ENCODE assay signal across 33 cellular contexts in the genomic region with DNA sequence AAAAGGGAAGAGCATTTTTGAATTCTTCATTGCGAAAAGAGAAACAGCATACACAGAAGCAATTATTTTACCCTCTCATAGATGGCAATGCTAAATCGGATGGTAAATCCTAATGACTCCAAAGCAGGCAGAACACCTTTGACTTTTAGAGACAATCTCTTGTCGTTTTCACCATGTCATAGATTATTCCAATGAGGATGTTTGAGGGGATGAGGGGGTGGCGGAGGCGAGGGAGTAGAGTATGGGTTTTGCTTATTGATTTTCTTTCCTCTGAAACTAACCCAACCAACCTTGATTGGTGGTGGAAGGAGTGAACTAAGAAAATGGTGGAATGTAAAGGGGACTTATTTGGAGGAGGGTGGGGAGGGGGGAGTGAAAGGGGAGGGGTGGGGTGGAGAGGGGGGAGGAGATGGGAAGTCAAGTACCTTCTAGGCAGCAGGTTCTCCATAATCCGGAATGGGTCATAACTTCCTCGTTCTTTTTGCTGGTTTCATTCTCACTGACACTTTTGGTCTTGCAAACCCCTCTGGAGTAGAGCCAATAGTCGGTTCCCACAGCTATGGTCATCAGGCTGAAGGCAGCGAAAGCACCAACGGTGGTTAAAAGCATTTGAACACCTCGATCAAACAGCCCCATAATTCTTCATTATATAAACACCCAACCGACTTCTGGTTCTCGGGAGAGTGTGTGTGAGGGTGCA. TPM values are rescaled to one million over a fixed set of nuclear protein-coding genes. Genes with fewer than 3 reads are reported as not detected.
DNase-seq lines count a peak whose midpoint lies in the region; ATAC-seq and TF ChIP-seq lines count a peak whose summit lies in the region.
"Had no signal": no experiment of that assay in that cellular context is flagged by ENCODE, and none has a peak within 500 bp of the region (broad histone marks: within the 10 kb centered on the region; RNA-seq: fewer than 3 reads in every experiment).

No MANE protein-coding gene starts in this region.

- H3K27me3 ChIP-seq in left lung: peaks cover 23 to 96% of the 10 kb centered on the region in 2 donors
- H3K27me3 ChIP-seq: ovary, Peyer's patch had no signal

- no peaks in the 10 kb centered on the region for H3K4me1 ChIP-seq in left lung
- H3K4me1 ChIP-seq: adrenal gland, colonic mucosa, gastrocnemius medialis had no signal

- no peak for TF ChIP-seq CTCF in neural crest cell (conservative IDR thresholded peaks at IDR 0.05)
- no peak for TF ChIP-seq CTCF in left lung (IDR thresholded peaks at IDR 0.05)

- intact Hi-C loops in left lung (cut with DNase I): no loop called here

- DNase-seq in NCI-H524 (lab: John Stamatoyannopoulos, UW): peak; percentile 32 to 55
- no peak for DNase-seq in NCI-H524 treated with DMSO at 0.1 percent for 48 hours (lab: John Stamatoyannopoulos, UW)
- DNase-seq in COLO668 (lab: John Stamatoyannopoulos, UW; ENCODE audit: unreplicated experiment): peak; percentile 4
- peak; percentile 30 for DNase-seq in NCI-H69 (lab: John Stamatoyannopoulos, UW)
- no peak for DNase-seq in neural crest cell (ENCODE audit: low read depth, low spot score)
- no peak for DNase-seq in germinal center (ENCODE audit: low spot score)
- DNase-seq in left lung: no peak
- DNase-seq: activated CD4-positive, alpha-beta T cell treated with anti-CD3 and anti-CD28 coated beads for 36 hours; activated naive CD4-positive, alpha-beta T cell; activated T-cell treated with anti-CD3 and anti-CD28 coated beads, Interleukin-2, amount 50 U/mL, for 48 hours; adrenal gland; colonic mucosa; effector memory CD8-positive, alpha-beta T cell; gastrocnemius medialis; left ventricle myocardium inferior; naive B cell; NCI-H1048; ovary; Peyer's patch; right cardiac atrium; spleen; stimulated activated CD4-positive, alpha-beta T cell treated with anti-CD3 and anti-CD28 coated beads, Interleukin-4, amount 100 ng/mL, for 1 hour; stimulated activated naive B cell treated with anti-CD40 and anti-IgM and Interleukin-4, amounts not matched to agents 10 μg/mL and 1 μg/mL and 100 μg/mL, for 72 hours had no signal

- no peaks in the 10 kb centered on the region for H3K9me3 Mint-ChIP-seq in neural crest cell
- H3K9me3 Mint-ChIP-seq: stimulated activated naive B cell treated with anti-CD40 and anti-IgM and Interleukin-4, amounts not matched to agents 10 μg/mL and 1 μg/mL and 100 μg/mL, for 72 hours; T-helper 1 cell treated with Interleukin-12 subunit alpha and Interleukin-12 subunit beta and Interleukin-4 antibody, amounts not matched to agents 30 μg/mL and 1 μg/mL, for 36 hours had no signal

- H3K4me1 Mint-ChIP-seq in neural crest cell: peaks cover 6% of the 10 kb centered on the region

- H3K4me3 ChIP-seq in left lung: no peak overlapping the region
- H3K4me3 ChIP-seq: colonic mucosa, gastrocnemius medialis, ovary, Peyer's patch, suprapubic skin had no signal

- H3K36me3 ChIP-seq in left lung: no peaks in the 10 kb centered on the region
- H3K36me3 ChIP-seq: adrenal gland, colonic mucosa, gastrocnemius medialis, left ventricle myocardium inferior, ovary, Peyer's patch, spleen, suprapubic skin had no signal

- no peak overlapping the region for H3K27ac ChIP-seq in left lung
- H3K27ac ChIP-seq: adrenal gland, colonic mucosa, gastrocnemius medialis, left ventricle myocardium inferior, ovary, Peyer's patch, spleen, suprapubic skin had no signal

- peak overlapping the region; percentile 20 for H3K4me3 Mint-ChIP-seq in neural crest cell
- H3K4me3 Mint-ChIP-seq: activated CD4-positive, alpha-beta T cell treated with anti-CD3 and anti-CD28 coated beads for 36 hours; effector memory CD8-positive, alpha-beta T cell; stimulated activated naive B cell treated with anti-CD40 and anti-IgM and Interleukin-4, amounts not matched to agents 10 μg/mL and 1 μg/mL and 100 μg/mL, for 72 hours; T-helper 1 cell treated with Interleukin-12 subunit alpha and Interleukin-12 subunit beta and Interleukin-4 antibody, amounts not matched to agents 30 μg/mL and 1 μg/mL, for 36 hours had no signal

- no peaks in the 10 kb centered on the region for H3K36me3 Mint-ChIP-seq in neural crest cell (ENCODE audit: low read depth)
- H3K36me3 Mint-ChIP-seq: CD14-positive monocyte; stimulated activated naive B cell treated with anti-CD40 and anti-IgM and Interleukin-4, amounts not matched to agents 10 μg/mL and 1 μg/mL and 100 μg/mL, for 72 hours had no signal

- peaks cover 99% of the 10 kb centered on the region for H3K27me3 Mint-ChIP-seq in neural crest cell (ENCODE audit: low read depth)

- no peaks in the 10 kb centered on the region for H3K9me3 ChIP-seq in left lung
- H3K9me3 ChIP-seq: adrenal gland, colonic mucosa, gastrocnemius medialis, left ventricle myocardium inferior, ovary, Peyer's patch, spleen, suprapubic skin had no signal

- no peak overlapping the region for H3K27ac Mint-ChIP-seq in neural crest cell (ENCODE audit: unreplicated experiment)
- H3K27ac Mint-ChIP-seq: activated CD4-positive, alpha-beta T cell treated with anti-CD3 and anti-CD28 coated beads for 36 hours; CD14-positive monocyte; effector memory CD8-positive, alpha-beta T cell; naive B cell; stimulated activated naive B cell treated with anti-CD40 and anti-IgM and Interleukin-4, amounts not matched to agents 10 μg/mL and 1 μg/mL and 100 μg/mL, for 72 hours; T-helper 1 cell treated with Interleukin-12 subunit alpha and Interleukin-12 subunit beta and Interleukin-4 antibody, amounts not matched to agents 30 μg/mL and 1 μg/mL, for 36 hours had no signal

- ATAC-seq in GM18519 (IDR thresholded peaks at IDR 0.05; ENCODE audit: low FRiP score, unreplicated experiment) (no peak), left lung (no peak)
- ATAC-seq: activated CD4-positive, alpha-beta T cell treated with anti-CD3 and anti-CD28 coated beads for 36 hours; effector memory CD8-positive, alpha-beta T cell; esophagus mucosa; gastrocnemius medialis; HCT116; HepG2; right cardiac atrium; stimulated activated naive B cell treated with anti-CD40 and anti-IgM and Interleukin-4, amounts not matched to agents 10 μg/mL and 1 μg/mL and 100 μg/mL, for 72 hours had no signal

RNA-seq across cellular contexts. Expression of gene CACNG2, which starts 1.5 kb away (rescaled TPM):
- 0.09 and 0.27 TPM in 2 replicates for total RNA-seq in neural crest cell
- total RNA-seq in left lung: not detected
- total RNA-seq: activated CD4-positive, alpha-beta T cell treated with anti-CD3 and anti-CD28 coated beads for 36 hours; activated CD8-positive, alpha-beta memory T cell treated with anti-CD3 and anti-CD28 coated beads for 36 hours; colonic mucosa; esophagus mucosa; gastrocnemius medialis; HepG2; left ventricle myocardium inferior; LHCN-M2; ovary; Peyer's patch; right cardiac atrium; spleen; suprapubic skin; ureter had no signal

Comparison
In these comparisons a context has a peak if more than half of its experiments do, and no peak if none do; other contexts are left out.
1. DNase-seq: peak in NCI-H524 (2 of 2), COLO668 (single experiment) and NCI-H69 (single experiment); none in NCI-H524 treated with DMSO at 0.1 percent for 48 hours (single experiment), neural crest cell (single experiment), germinal center (single experiment) and left lung (0 of 2).